ENCODE assay signal across 19 cellular contexts in genomic region chr15:52284164-52284563, GRCh38. TPM values are rescaled to one million over a fixed set of nuclear protein-coding genes. Genes with fewer than 3 reads are reported as not detected.
DNase-seq lines count a peak whose midpoint lies in the region; ATAC-seq, FAIRE-seq and TF ChIP-seq lines count a peak whose summit lies in the region.
"Had no signal": no experiment of that assay in that cellular context is flagged by ENCODE, and none has a peak within 500 bp of the region (broad histone marks: within the 10 kb centered on the region; RNA-seq: fewer than 3 reads in every experiment).

No MANE protein-coding gene starts in this region.

- WGBS in IMR-90 (ENCODE audit: extremely low coverage in 2 of 2, insufficient read length in 1 of 2), 2 experiments, result no CpG with 5 or more reads among the region's 3 CpGs

- no peaks in the 10 kb centered on the region for H3K36me3 ChIP-seq in IMR-90 (ENCODE audit: control insufficient read depth, insufficient read depth, low read length)
- no peaks in the 10 kb centered on the region for H3K36me3 ChIP-seq in bronchial epithelial cell (ENCODE audit: control insufficient read depth, insufficient read depth, low read length)
- no peaks in the 10 kb centered on the region for H3K36me3 ChIP-seq in osteoblast (ENCODE audit: insufficient read depth, low read length)
- H3K36me3 ChIP-seq: adrenal gland, MG63 had no signal

- TF ChIP-seq CTCF in IMR-90 (conservative IDR thresholded peaks at IDR 0.05; ENCODE audit: low read depth, low read length) (no peak), bronchial epithelial cell (IDR thresholded peaks at IDR 0.05; ENCODE audit: insufficient read depth, low read length, severe bottlenecking) (no peak), osteoblast (IDR thresholded peaks at IDR 0.05; ENCODE audit: extremely low read depth, low read depth, low read length) (no peak)

- H3K4me3 ChIP-seq in IMR-90 (ENCODE audit: insufficient read depth, low read depth, low read length) (no peak overlapping the region), bronchial epithelial cell (ENCODE audit: low read depth, low read length) (no peak overlapping the region), osteoblast (ENCODE audit: insufficient read depth, low read length) (no peak overlapping the region)
- H3K4me3 ChIP-seq: adrenal gland, coronary artery, esophagus muscularis mucosa, MG63 had no signal

- no peak overlapping the region for H2BK20ac ChIP-seq in IMR-90 (ENCODE audit: low read depth, low read length)

- no TSS peak for BruUV-seq in IMR-90 (replicated peaks; lab: Mats Ljungman, UMichigan)

- TF ChIP-seq POLR2A in IMR-90 (IDR thresholded peaks at IDR 0.05; ENCODE audit: low read depth, low read length), result no peak

- dilution Hi-C loops in IMR-90 (cut with HindIII; ENCODE audit: low sequenced_read_pairs, unreplicated experiment), result no loop called here

- peak; percentile 90 for ATAC-seq in activated CD4-positive, alpha-beta T cell treated with anti-CD3 and anti-CD28 coated beads for 36 hours
- peak; percentile 63 for ATAC-seq in IMR-90 (ENCODE audit: low read depth)
- no peak for ATAC-seq in HG03139 (IDR thresholded peaks at IDR 0.05; ENCODE audit: unreplicated experiment)
- ATAC-seq: natural killer cell treated with Interleukin-12 subunit alpha and Interleukin-12 subunit beta and Interleukin-15 and Interleukin-18, amount 100 ng/mL, for 72 hours; Panc1 had no signal

- no peak overlapping the region for H3K4ac ChIP-seq in IMR-90 (ENCODE audit: low read depth, low read length)

- no peak overlapping the region for H3K27ac ChIP-seq in IMR-90 (ENCODE audit: insufficient read depth, low read length)
- no peak overlapping the region for H3K27ac ChIP-seq in osteoblast (ENCODE audit: low read depth, low read length)
- H3K27ac ChIP-seq: adrenal gland, coronary artery, esophagus muscularis mucosa had no signal

- H4K5ac ChIP-seq in IMR-90 (ENCODE audit: low read depth, low read length), result no peak overlapping the region

- no peaks in the 10 kb centered on the region for H3K79me1 ChIP-seq in IMR-90 (ENCODE audit: low read depth in 1 of 2, low read length in 2 of 2)

- no peak overlapping the region for H3K4me3 Mint-ChIP-seq in activated CD4-positive, alpha-beta T cell treated with anti-CD3 and anti-CD28 coated beads for 36 hours
- H3K4me3 Mint-ChIP-seq in activated CD4-positive, alpha-beta T cell treated with anti-CD3 and anti-CD28 coated beads, Interleukin-2, amount 10 ng/mL, durations not matched to agents 24 days and 14 days, result no peak overlapping the region
- H3K4me3 Mint-ChIP-seq in activated CD4-positive, alpha-beta T cell treated with anti-CD3 and anti-CD28 coated beads, Interleukin-2, amount 10 ng/mL, durations not matched to agents 7 days and 5 days, result no peak overlapping the region
- H3K4me3 Mint-ChIP-seq: activated B cell treated with CpG ODN at 0.5 μM for 24 hours; natural killer cell treated with Interleukin-12 subunit alpha and Interleukin-12 subunit beta and Interleukin-15 and Interleukin-18, amount 100 ng/mL, for 72 hours had no signal

- no peaks in the 10 kb centered on the region for H3K9me3 ChIP-seq in IMR-90 (ENCODE audit: control insufficient read depth, insufficient read depth, low read length)
- no peaks in the 10 kb centered on the region for H3K9me3 ChIP-seq in osteoblast (ENCODE audit: low read depth, low read length)
- H3K9me3 ChIP-seq: adrenal gland, esophagus muscularis mucosa, MG63 had no signal

- in situ Hi-C loops in IMR-90 (cut with MboI; ENCODE audit: low sequenced_read_pairs), result no loop called here

- no peak overlapping the region for H2AFZ ChIP-seq in IMR-90 (replicated peaks; ENCODE audit: low read length, poor library complexity)
- no peak overlapping the region for H2AFZ ChIP-seq in osteoblast (ENCODE audit: low read length)

- CTCF ChIA-PET in activated CD4-positive, alpha-beta T cell treated with anti-CD3 and anti-CD28 coated beads for 36 hours (lab: Charles Lee), result no interaction called here
- CTCF ChIA-PET in IMR-90 (lab: Yijun Ruan, JAX), result no interaction called here
- CTCF ChIA-PET in activated CD4-positive, alpha-beta T cell treated with anti-CD3 and anti-CD28 coated beads, Interleukin-2, amount 10 ng/mL, durations not matched to agents 7 days and 5 days (lab: Charles Lee), result no interaction called here

- H2BK5ac ChIP-seq in IMR-90 (ENCODE audit: low read depth, low read length, poor library complexity, severe bottlenecking), result no peak overlapping the region

- H4K20me1 ChIP-seq in IMR-90 (ENCODE audit: insufficient read depth, low read length) (no peaks in the 10 kb centered on the region), osteoblast (ENCODE audit: insufficient read depth, low read length) (no peaks in the 10 kb centered on the region)

- no peak overlapping the region for H2BK120ac ChIP-seq in IMR-90 (ENCODE audit: low read depth, low read length)

- peaks cover 24% of the 10 kb centered on the region for H3K27me3 ChIP-seq in IMR-90 (ENCODE audit: control insufficient read depth, insufficient read depth, low read length)
- no peaks in the 10 kb centered on the region for H3K27me3 ChIP-seq in bronchial epithelial cell (ENCODE audit: control insufficient read depth, insufficient read depth, low read length)
- H3K27me3 ChIP-seq in osteoblast (ENCODE audit: insufficient read depth, low read length), result peaks cover 17% of the 10 kb centered on the region
- H3K27me3 ChIP-seq: adrenal gland, esophagus muscularis mucosa, MG63 had no signal

- H3K18ac ChIP-seq in IMR-90 (ENCODE audit: low read depth, low read length), result no peak overlapping the region

- H3K9me1 ChIP-seq in IMR-90 (ENCODE audit: insufficient read depth, low read length), result peaks cover 5% of the 10 kb centered on the region; the same call in 1 of the 2 replicates

- no peak overlapping the region for H3K9ac ChIP-seq in IMR-90 (ENCODE audit: low read depth, low read length)

- no peak overlapping the region for H4K8ac ChIP-seq in IMR-90 (ENCODE audit: low read depth in 2 of 2, low read length in 2 of 2)

- no peak overlapping the region for H3K23ac ChIP-seq in IMR-90 (ENCODE audit: low read depth, low read length)

- H3K4me2 ChIP-seq in IMR-90 (ENCODE audit: low read depth, low read length) (no peak overlapping the region), osteoblast (ENCODE audit: insufficient read depth, low read length) (no peak overlapping the region)

- intact Hi-C loops in activated CD4-positive, alpha-beta T cell treated with anti-CD3 and anti-CD28 coated beads for 36 hours (cut with DNase I, micrococcal nuclease), result no loop called here
- intact Hi-C loops in activated CD4-positive, alpha-beta T cell treated with anti-CD3 and anti-CD28 coated beads, Interleukin-2, amount 10 ng/mL, durations not matched to agents 24 days and 14 days (cut with micrococcal nuclease), result no loop called here
- intact Hi-C loops in IMR-90 (cut with micrococcal nuclease), result no loop called here

- no peak overlapping the region for H4K91ac ChIP-seq in IMR-90 (ENCODE audit: insufficient read depth, low read depth, low read length)

- no peaks in the 10 kb centered on the region for H3K4me1 Mint-ChIP-seq in activated CD4-positive, alpha-beta T cell treated with anti-CD3 and anti-CD28 coated beads for 36 hours
- no peaks in the 10 kb centered on the region for H3K4me1 Mint-ChIP-seq in activated CD4-positive, alpha-beta T cell treated with anti-CD3 and anti-CD28 coated beads, Interleukin-2, amount 10 ng/mL, durations not matched to agents 24 days and 14 days
- no peaks in the 10 kb centered on the region for H3K4me1 Mint-ChIP-seq in activated CD4-positive, alpha-beta T cell treated with anti-CD3 and anti-CD28 coated beads, Interleukin-2, amount 10 ng/mL, durations not matched to agents 7 days and 5 days
- H3K4me1 Mint-ChIP-seq: activated B cell treated with CpG ODN at 0.5 μM for 24 hours had no signal

- POLR2A ChIA-PET in activated CD4-positive, alpha-beta T cell treated with anti-CD3 and anti-CD28 coated beads for 36 hours (lab: Charles Lee), result no interaction called here
- POLR2A ChIA-PET in IMR-90 (lab: Charles Lee; ENCODE audit: unreplicated experiment), result no interaction called here
- POLR2A ChIA-PET in activated CD4-positive, alpha-beta T cell treated with anti-CD3 and anti-CD28 coated beads, Interleukin-2, amount 10 ng/mL, durations not matched to agents 7 days and 5 days (lab: Charles Lee), result no interaction called here

- H3K27me3 Mint-ChIP-seq in activated CD4-positive, alpha-beta T cell treated with anti-CD3 and anti-CD28 coated beads for 36 hours, result no peaks in the 10 kb centered on the region
- H3K27me3 Mint-ChIP-seq in activated CD4-positive, alpha-beta T cell treated with anti-CD3 and anti-CD28 coated beads, Interleukin-2, amount 10 ng/mL, durations not matched to agents 24 days and 14 days, result no peaks in the 10 kb centered on the region
- H3K27me3 Mint-ChIP-seq in activated CD4-positive, alpha-beta T cell treated with anti-CD3 and anti-CD28 coated beads, Interleukin-2, amount 10 ng/mL, durations not matched to agents 7 days and 5 days, result peaks cover 5% of the 10 kb centered on the region
- H3K27me3 Mint-ChIP-seq: activated B cell treated with CpG ODN at 0.5 μM for 24 hours; natural killer cell treated with Interleukin-12 subunit alpha and Interleukin-12 subunit beta and Interleukin-15 and Interleukin-18, amount 100 ng/mL, for 72 hours had no signal

- H3K4me1 ChIP-seq in IMR-90 (ENCODE audit: control insufficient read depth, insufficient read depth, low read length), result peaks cover 8% of the 10 kb centered on the region
- no peaks in the 10 kb centered on the region for H3K4me1 ChIP-seq in osteoblast (ENCODE audit: insufficient read depth, low read length)
- H3K4me1 ChIP-seq: adrenal gland, esophagus muscularis mucosa had no signal

- no peak overlapping the region for H3K14ac ChIP-seq in IMR-90 (replicated peaks; ENCODE audit: low read depth, low read length)

- H3K79me2 ChIP-seq in osteoblast (ENCODE audit: insufficient read depth, low read length), result no peaks in the 10 kb centered on the region

- no peak overlapping the region for H2BK15ac ChIP-seq in IMR-90 (ENCODE audit: low read depth, low read length)

- no peak overlapping the region for H2AK5ac ChIP-seq in IMR-90 (ENCODE audit: low read depth, low read length)

- DNase-seq in activated CD4-positive, alpha-beta T cell treated with anti-CD3 and anti-CD28 coated beads for 36 hours, result peak; percentile 30
- no peak for DNase-seq in activated CD4-positive, alpha-beta T cell treated with anti-CD3 and anti-CD28 coated beads, Interleukin-2, amount 10 ng/mL, durations not matched to agents 24 days and 14 days
- peak; percentile 77 for DNase-seq in IMR-90
- peak; percentile 89 for DNase-seq in bronchial epithelial cell (ENCODE audit: low read depth)
- DNase-seq in osteoblast (ENCODE audit: insufficient read length, low spot score, missing footprints), result peak; percentile 79
- no peak for DNase-seq in middle frontal gyrus (ENCODE audit: extremely low spot score, low spot score)
- no peak for DNase-seq in activated CD4-positive, alpha-beta T cell treated with anti-CD3 and anti-CD28 coated beads, Interleukin-2, amount 10 ng/mL, durations not matched to agents 7 days and 5 days
- DNase-seq: activated B cell treated with CpG ODN at 0.5 μM for 24 hours; adrenal gland; MG63; NCI-H2081; retina; stimulated activated CD4-positive, alpha-beta T cell treated with anti-CD3 and anti-CD28 coated beads, Interleukin-1b, Interleukin-23, amount 100 ng/mL, for 48 hours; T-helper 1 cell had no signal

- FAIRE-seq in bronchial epithelial cell (lab: Jason Lieb, UNC), result no peak

- no peak overlapping the region for H3K56ac ChIP-seq in IMR-90 (ENCODE audit: extremely low read depth, insufficient read depth, low read length)

- no peak for TF ChIP-seq RAD21 in IMR-90 (IDR thresholded peaks at IDR 0.05; ENCODE audit: low read length)

- H2AK9ac ChIP-seq in IMR-90 (replicated peaks; ENCODE audit: low read depth, low read length, poor library complexity), result no peak overlapping the region

- H3K36me3 Mint-ChIP-seq in activated CD4-positive, alpha-beta T cell treated with anti-CD3 and anti-CD28 coated beads for 36 hours (ENCODE audit: low read depth), result no peaks in the 10 kb centered on the region
- H3K36me3 Mint-ChIP-seq in activated CD4-positive, alpha-beta T cell treated with anti-CD3 and anti-CD28 coated beads, Interleukin-2, amount 10 ng/mL, durations not matched to agents 24 days and 14 days (ENCODE audit: low read depth), result no peaks in the 10 kb centered on the region
- no peaks in the 10 kb centered on the region for H3K36me3 Mint-ChIP-seq in activated CD4-positive, alpha-beta T cell treated with anti-CD3 and anti-CD28 coated beads, Interleukin-2, amount 10 ng/mL, durations not matched to agents 7 days and 5 days (ENCODE audit: low read depth)
- H3K36me3 Mint-ChIP-seq: natural killer cell treated with Interleukin-12 subunit alpha and Interleukin-12 subunit beta and Interleukin-15 and Interleukin-18, amount 100 ng/mL, for 72 hours had no signal

- no peak overlapping the region for H3K27ac Mint-ChIP-seq in activated CD4-positive, alpha-beta T cell treated with anti-CD3 and anti-CD28 coated beads for 36 hours
- H3K27ac Mint-ChIP-seq in activated CD4-positive, alpha-beta T cell treated with anti-CD3 and anti-CD28 coated beads, Interleukin-2, amount 10 ng/mL, durations not matched to agents 24 days and 14 days, result no peak overlapping the region
- H3K27ac Mint-ChIP-seq in activated CD4-positive, alpha-beta T cell treated with anti-CD3 and anti-CD28 coated beads, Interleukin-2, amount 10 ng/mL, durations not matched to agents 7 days and 5 days, result no peak overlapping the region
- H3K27ac Mint-ChIP-seq: activated B cell treated with CpG ODN at 0.5 μM for 24 hours; natural killer cell treated with Interleukin-12 subunit alpha and Interleukin-12 subunit beta and Interleukin-15 and Interleukin-18, amount 100 ng/mL, for 72 hours had no signal

- H3K9me3 Mint-ChIP-seq in activated CD4-positive, alpha-beta T cell treated with anti-CD3 and anti-CD28 coated beads for 36 hours (ENCODE audit: low read depth), result no peaks in the 10 kb centered on the region
- H3K9me3 Mint-ChIP-seq in activated CD4-positive, alpha-beta T cell treated with anti-CD3 and anti-CD28 coated beads, Interleukin-2, amount 10 ng/mL, durations not matched to agents 24 days and 14 days, result no peaks in the 10 kb centered on the region
- no peaks in the 10 kb centered on the region for H3K9me3 Mint-ChIP-seq in activated CD4-positive, alpha-beta T cell treated with anti-CD3 and anti-CD28 coated beads, Interleukin-2, amount 10 ng/mL, durations not matched to agents 7 days and 5 days
- H3K9me3 Mint-ChIP-seq: activated B cell treated with CpG ODN at 0.5 μM for 24 hours; natural killer cell treated with Interleukin-12 subunit alpha and Interleukin-12 subunit beta and Interleukin-15 and Interleukin-18, amount 100 ng/mL, for 72 hours had no signal

RNA-seq across cellular contexts. Expression of gene MYO5C, which starts 11.4 kb away (rescaled TPM):
- total RNA-seq in activated CD4-positive, alpha-beta T cell treated with anti-CD3 and anti-CD28 coated beads for 36 hours, result under 1 TPM; 0.42 to 0.69 TPM
- total RNA-seq in activated CD4-positive, alpha-beta T cell treated with anti-CD3 and anti-CD28 coated beads, Interleukin-2, amount 10 ng/mL, durations not matched to agents 24 days and 14 days, result 0.24 and 0.30 TPM in 2 replicates
- total RNA-seq in IMR-90 (2012; rRNA removed) (under 0.01 TPM in 2 replicates), bronchial epithelial cell (17.8 and 19.7 TPM in 2 replicates), osteoblast (under 0.01 TPM in 2 replicates)
- polyA plus RNA-seq in IMR-90 (2012; rRNA removed), result 0.03 and 0.07 TPM in 2 replicates
- 0.04 TPM in 1 of 2 replicates, not detected in the other for polyA plus RNA-seq in IMR-90 (2012; cell fraction: cytosol; rRNA removed)
- polyA plus RNA-seq in IMR-90 (2012; cell fraction: nucleus; rRNA removed; ENCODE audit: low replicate concordance), result 0.11 and 0.22 TPM in 2 replicates
- 1 to 10 TPM; 2.4 to 2.8 TPM for total RNA-seq in activated CD4-positive, alpha-beta T cell treated with anti-CD3 and anti-CD28 coated beads, Interleukin-2, amount 10 ng/mL, durations not matched to agents 7 days and 5 days

Comparison
In these comparisons a context has a peak if more than half of its experiments do, and no peak if none do; other contexts are left out.
1. DNase-seq: peak in activated CD4-positive, alpha-beta T cell treated with anti-CD3 and anti-CD28 coated beads for 36 hours (single experiment), IMR-90 (single experiment), bronchial epithelial cell (single experiment) and osteoblast (single experiment); none in activated CD4-positive, alpha-beta T cell treated with anti-CD3 and anti-CD28 coated beads, Interleukin-2, amount 10 ng/mL, durations not matched to agents 24 days and 14 days (single experiment), middle frontal gyrus (single experiment) and activated CD4-positive, alpha-beta T cell treated with anti-CD3 and anti-CD28 coated beads, Interleukin-2, amount 10 ng/mL, durations not matched to agents 7 days and 5 days (single experiment).